In genomic region chr12:117190210-117190781, GRCh38 we compare ENCODE assay signal across 8 cellular contexts. TPM values are rescaled to one million over a fixed set of nuclear protein-coding genes. Genes with fewer than 3 reads are reported as not detected.
A peak's percentile ranks its signal among the peaks of the same experiment; 100 is the strongest.
DNase-seq lines count a peak whose midpoint lies in the region; ATAC-seq, FAIRE-seq and TF ChIP-seq lines count a peak whose summit lies in the region.

Gene FBXO21 (minus strand): TSS chr12:117190470. CDS start chr12:117190456, 14 bp downstream.

- H3K9me3 ChIP-seq in kidney (ENCODE audit: control insufficient read depth in 1 of 2, low read length in 2 of 2): no peaks in the 10 kb centered on the region

- peaks cover 2 to 4% of the 10 kb centered on the region in 2 donors for H3K36me3 ChIP-seq in kidney (ENCODE audit: control insufficient read depth in 1 of 2, insufficient read depth in 2 of 2, low read length in 2 of 2)

- DNase-seq in AG08396 (ENCODE audit: low spot score): peak; percentile 98
- DNase-seq in NCI-H345 (lab: John Stamatoyannopoulos, UW): peak; percentile 93
- peak; percentile 96 for DNase-seq in activated CD4-positive, CD25-positive, alpha-beta regulatory T cell treated with anti-CD3 and anti-CD28 coated beads, Interleukin-2, amount 50 U/mL, for 72 hours
- peak; percentile 89 for DNase-seq in cerebellar cortex (ENCODE audit: low spot score)
- peak; percentile 96 for DNase-seq in kidney
- peak; percentile 92 for DNase-seq in stimulated activated CD4-positive, alpha-beta T cell treated with anti-CD3 and anti-CD28 coated beads, Interleukin-15, amount 100 ng/mL, for 1 hour (ENCODE audit: low read depth in 1 of 2, low spot score in 1 of 2)

- H3K4me3 ChIP-seq in kidney (ENCODE audit: low read length in 2 of 2): peak within 1 kb of the TSS; percentile 84 to 86

- no peak for TF ChIP-seq CTCF in kidney (IDR thresholded peaks at IDR 0.05; ENCODE audit: borderline replicate concordance, extremely low read depth, insufficient read depth)

- no peak for FAIRE-seq in kidney (lab: Jason Lieb, UNC)

- H3K9ac ChIP-seq in kidney (ENCODE audit: low read length in 2 of 2): peak within 1 kb of the TSS; percentile 82 to 95

- peak within 1 kb of the TSS; percentile 77 to 82 for H3K27ac ChIP-seq in kidney (ENCODE audit: low read depth in 2 of 2, low read length in 2 of 2)

- peaks cover 5 to 8% of the 10 kb centered on the region in 2 donors for H3K4me1 ChIP-seq in kidney (ENCODE audit: control insufficient read depth in 1 of 2, insufficient read depth in 1 of 2, low read depth in 1 of 2, low read length in 2 of 2)

- ATAC-seq in GM19023 (IDR thresholded peaks at IDR 0.05; ENCODE audit: unreplicated experiment) (peak; percentile 92), HG03196 (IDR thresholded peaks at IDR 0.05; ENCODE audit: unreplicated experiment) (peak; percentile 94)

- intact Hi-C loops in kidney (cut with DNase I): no loop called here

RNA-seq across cellular contexts. Expression of gene FBXO21, which starts in this region (rescaled TPM):
- 45.0 TPM for total RNA-seq in kidney
- polyA plus RNA-seq in kidney (ENCODE audit: insufficient read depth, low read depth, low replicate concordance): 28.9 TPM

Comparison
In these comparisons a context has a peak if more than half of its experiments do, and no peak if none do; other contexts are left out.
1. Peak in every context shown above with its lines: DNase-seq, ATAC-seq, H3K4me3 ChIP-seq and H3K27ac ChIP-seq.